In the genomic region with DNA sequence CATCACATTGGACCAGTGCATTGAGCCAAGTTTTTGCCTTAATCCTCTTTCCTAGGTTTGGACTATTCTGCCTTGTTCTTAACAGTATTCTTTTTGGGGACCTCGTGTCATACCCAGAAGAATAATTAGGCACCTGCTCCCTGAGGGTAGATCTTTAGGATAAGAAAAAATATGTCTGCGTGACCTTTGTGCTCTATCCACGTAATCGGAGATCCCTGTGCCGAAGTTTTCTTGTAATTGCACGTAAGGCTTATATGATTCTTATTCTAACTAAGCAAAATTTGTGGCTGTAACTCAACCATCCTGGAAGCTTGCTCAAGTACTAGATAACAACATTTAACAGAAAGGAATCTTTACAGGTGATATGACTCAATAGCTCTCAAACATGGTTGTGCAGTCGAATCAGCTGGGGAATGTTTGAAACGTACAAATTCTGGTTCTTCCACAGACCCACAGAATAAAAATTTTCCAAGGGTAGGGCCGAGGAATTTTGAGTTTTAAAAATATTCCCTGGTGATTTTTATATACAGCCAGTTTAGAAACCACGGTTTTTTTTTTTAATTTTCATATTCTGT, we compare ENCODE assay signal across 29 cellular contexts.
"Had no signal": no experiment of that assay in that cellular context is flagged by ENCODE, and none has a peak within 500 bp of the region (broad histone marks: within the 10 kb centered on the region; RNA-seq: fewer than 3 reads in every experiment).

No MANE protein-coding gene starts in this region.

- H3K27me3 ChIP-seq: adrenal gland, ascending aorta, breast epithelium, cardiac muscle cell, colonic mucosa had no signal

- H3K9me3 ChIP-seq: adrenal gland, ascending aorta, breast epithelium, colonic mucosa had no signal

- DNase-seq: activated CD4-positive, alpha-beta memory T cell treated with anti-CD3 and anti-CD28 coated beads for 36 hours; activated CD4-positive, alpha-beta T cell treated with anti-CD3 and anti-CD28 coated beads for 36 hours; activated CD4-positive, alpha-beta T cell treated with anti-CD3 and anti-CD28 coated beads, Interleukin-2, amount 10 ng/mL, durations not matched to agents 24 days and 14 days; activated CD4-positive, CD25-positive, alpha-beta regulatory T cell; activated CD4-positive, CD25-positive, alpha-beta regulatory T cell treated with anti-CD3 and anti-CD28 coated beads, Interleukin-2, amount 50 U/mL, for 72 hours; activated CD8-positive, alpha-beta memory T cell treated with anti-CD3 and anti-CD28 coated beads, Interleukin-2, amount 10 ng/mL, durations not matched to agents 7 days and 5 days; activated CD8-positive, alpha-beta memory T cell treated with anti-CD3 and anti-CD28 coated beads, Interleukin-2, amount 50 U/mL, for 4 hours; activated CD8-positive, alpha-beta T cell treated with anti-CD3 and anti-CD28 coated beads, Interleukin-2, amount 10 ng/mL, durations not matched to agents 7 days and 5 days; activated effector memory CD4-positive, alpha-beta T cell treated with anti-CD3 and anti-CD28 coated beads, Interleukin-2, amount 50 U/mL, for 16 hours; activated naive CD4-positive, alpha-beta T cell treated with anti-CD3 and anti-CD28 coated beads for 36 hours; activated naive CD8-positive, alpha-beta T cell treated with anti-CD3 and anti-CD28 coated beads for 36 hours; activated naive CD8-positive, alpha-beta T cell treated with anti-CD3 and anti-CD28 coated beads, Interleukin-2, amount 50 U/mL, for 24 hours; activated T-cell treated with anti-CD3 and anti-CD28 coated beads, Interleukin-2, amount 50 U/mL, for 1 hour; activated T-cell treated with anti-CD3 and anti-CD28 coated beads, Interleukin-2, amount 50 U/mL, for 48 hours; adrenal gland; amygdala; central memory CD4-positive, alpha-beta T cell; cerebellar nuclear complex; colonic mucosa; effector CD8-positive, alpha-beta T cell; foreskin fibroblast; T-helper 2 cell had no signal

- H3K4me3 ChIP-seq: adrenal gland, ascending aorta, breast epithelium, cardiac muscle cell, colonic mucosa had no signal

- ATAC-seq: activated CD4-positive, alpha-beta T cell treated with anti-CD3 and anti-CD28 coated beads for 36 hours; activated CD8-positive, alpha-beta memory T cell treated with anti-CD3 and anti-CD28 coated beads, Interleukin-2, amount 10 ng/mL, durations not matched to agents 7 days and 5 days; activated CD8-positive, alpha-beta T cell treated with anti-CD3 and anti-CD28 coated beads, Interleukin-2, amount 10 ng/mL, durations not matched to agents 7 days and 5 days; activated naive CD8-positive, alpha-beta T cell treated with anti-CD3 and anti-CD28 coated beads, Interleukin-2, amount 50 U/mL, for 24 hours; esophagus mucosa had no signal

- FAIRE-seq: endometrium, endothelial cell of umbilical vein, frontal cortex had no signal

- H3K36me3 ChIP-seq: adrenal gland, ascending aorta, breast epithelium, cardiac muscle cell, colonic mucosa had no signal

- H3K27ac ChIP-seq: adrenal gland, ascending aorta, breast epithelium, cardiac muscle cell, colonic mucosa had no signal

- H3K4me1 ChIP-seq: adrenal gland, ascending aorta, breast epithelium, colonic mucosa had no signal
